In the genomic region with DNA sequence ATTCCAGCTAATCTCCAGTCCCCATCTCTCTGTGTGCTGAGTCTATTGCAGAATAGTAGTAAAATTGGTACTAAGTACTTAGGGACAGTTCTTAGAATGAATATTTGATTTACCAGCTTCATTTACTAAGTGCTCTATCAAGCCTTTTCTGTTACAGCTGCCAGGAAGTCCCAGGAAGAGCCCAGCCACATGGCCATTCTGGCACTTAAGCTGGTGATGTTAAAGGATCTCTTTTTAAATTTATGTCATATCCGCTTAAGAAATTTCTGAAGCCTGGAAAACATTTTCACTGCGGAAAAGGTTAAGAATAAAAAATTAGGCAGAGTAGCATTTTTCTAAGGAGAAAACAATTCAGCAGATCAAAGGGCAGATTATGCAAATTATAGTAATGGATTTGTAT, we compare ENCODE assay signal across 20 cellular contexts.
"Had no signal": no experiment of that assay in that cellular context is flagged by ENCODE, and none has a peak within 500 bp of the region (broad histone marks: within the 10 kb centered on the region; RNA-seq: fewer than 3 reads in every experiment).

No MANE protein-coding gene starts in this region.

- ATAC-seq: esophagus mucosa; left ventricle myocardium superior; lower lobe of right lung; naive thymus-derived CD8-positive, alpha-beta T cell; sciatic nerve; stimulated activated memory B cell treated with anti-CD40 and anti-IgM and Interleukin-4, amounts not matched to agents 10 μg/mL and 1 μg/mL and 100 μg/mL, for 72 hours had no signal

- DNase-seq: dorsolateral prefrontal cortex; effector CD8-positive, alpha-beta T cell; endodermal cell; hypothalamus; left ventricle myocardium superior; lower lobe of right lung; naive thymus-derived CD8-positive, alpha-beta T cell; nephron progenitor cell; nucleus accumbens; stimulated activated CD4-positive, alpha-beta T cell treated with anti-CD3 and anti-CD28 coated beads, Interleukin-4, amount 100 ng/mL, for 4 hours; upper lobe of left lung had no signal

- H3K9me3 ChIP-seq: prostate gland, thoracic aorta, upper lobe of left lung had no signal

- H3K4me3 Mint-ChIP-seq: endodermal cell; naive thymus-derived CD8-positive, alpha-beta T cell; nephron progenitor cell; stimulated activated memory B cell treated with anti-CD40 and anti-IgM and Interleukin-4, amounts not matched to agents 10 μg/mL and 1 μg/mL and 100 μg/mL, for 72 hours; stimulated activated naive CD8-positive, alpha-beta T cell treated with anti-CD3 and anti-CD28 coated beads, Interleukin-15, Interleukin-2, amounts not matched to agents 100 ng/mL and 50 ng/mL, for 24 hours had no signal

- H3K27ac Mint-ChIP-seq: endodermal cell; nephron progenitor cell; stimulated activated memory B cell treated with anti-CD40 and anti-IgM and Interleukin-4, amounts not matched to agents 10 μg/mL and 1 μg/mL and 100 μg/mL, for 72 hours; stimulated activated naive CD8-positive, alpha-beta T cell treated with anti-CD3 and anti-CD28 coated beads, Interleukin-15, Interleukin-2, amounts not matched to agents 100 ng/mL and 50 ng/mL, for 24 hours had no signal

- H3K27ac ChIP-seq: dorsolateral prefrontal cortex, epithelial cell of prostate, lower lobe of right lung, prostate gland, right atrium auricular region, thoracic aorta, tibial nerve, upper lobe of left lung had no signal

- H3K4me3 ChIP-seq: dorsolateral prefrontal cortex, lower lobe of right lung, prostate gland, right atrium auricular region, thoracic aorta, tibial nerve, upper lobe of left lung had no signal

- H3K9me3 Mint-ChIP-seq: endodermal cell; stimulated activated naive CD8-positive, alpha-beta T cell treated with anti-CD3 and anti-CD28 coated beads, Interleukin-15, Interleukin-2, amounts not matched to agents 100 ng/mL and 50 ng/mL, for 24 hours had no signal

- H3K36me3 Mint-ChIP-seq: naive thymus-derived CD8-positive, alpha-beta T cell; stimulated activated memory B cell treated with anti-CD40 and anti-IgM and Interleukin-4, amounts not matched to agents 10 μg/mL and 1 μg/mL and 100 μg/mL, for 72 hours had no signal

- H3K36me3 ChIP-seq: lower lobe of right lung, prostate gland, right atrium auricular region, thoracic aorta, tibial nerve, upper lobe of left lung had no signal

- H3K27me3 ChIP-seq: dorsolateral prefrontal cortex, right atrium auricular region, tibial nerve, upper lobe of left lung had no signal

- H3K4me1 ChIP-seq: lower lobe of right lung, prostate gland, right atrium auricular region, tibial nerve, upper lobe of left lung had no signal

- H3K4me1 Mint-ChIP-seq: stimulated activated memory B cell treated with anti-CD40 and anti-IgM and Interleukin-4, amounts not matched to agents 10 μg/mL and 1 μg/mL and 100 μg/mL, for 72 hours had no signal
